2 cellular contexts compared by ENCODE assay signal in the genomic region with DNA sequence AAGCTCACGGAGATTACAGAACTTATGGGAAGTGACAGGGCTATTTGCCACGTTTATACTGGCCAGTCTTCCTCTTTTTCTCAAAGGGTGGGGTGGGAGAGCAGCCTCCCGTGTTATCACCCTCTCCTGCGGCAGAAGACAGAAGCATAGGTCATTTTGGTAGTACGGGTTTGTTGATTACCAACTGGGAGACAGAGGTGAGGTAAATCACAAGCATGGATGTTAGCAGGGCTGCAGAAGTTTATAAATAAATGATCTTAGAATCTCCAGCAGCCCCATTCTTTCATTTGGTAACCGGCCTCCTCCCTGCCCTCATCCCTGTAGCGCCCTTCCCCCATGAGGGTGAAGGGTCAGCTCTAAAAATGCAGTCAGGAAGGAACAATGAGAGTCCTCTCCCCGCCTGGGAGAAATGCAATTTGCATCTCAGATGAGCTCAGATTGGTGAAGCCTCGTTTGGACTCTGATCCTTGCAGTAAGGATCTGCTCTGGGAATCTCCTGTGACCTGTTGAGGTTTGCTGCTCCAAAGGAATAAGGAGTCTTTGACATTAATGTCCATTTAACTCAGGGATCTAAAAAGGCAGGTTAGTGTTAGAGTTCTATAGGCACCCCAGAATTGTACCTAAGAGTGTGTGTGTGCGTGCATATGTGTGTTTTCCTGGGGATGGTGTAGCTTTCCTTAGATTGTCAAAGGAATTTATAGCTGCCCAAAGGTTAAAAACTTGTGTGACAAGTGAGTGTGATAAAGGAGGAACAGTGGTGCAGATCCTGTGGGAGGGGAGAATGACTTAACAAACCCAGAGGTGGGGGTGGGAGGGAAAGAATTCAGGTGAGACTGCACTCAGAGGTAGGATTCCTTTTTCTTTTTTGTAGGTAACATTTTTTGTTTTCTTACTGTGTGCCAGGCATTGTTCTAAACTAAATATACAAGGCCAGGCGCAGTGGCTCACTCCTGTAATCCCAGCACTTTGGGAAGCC.
A peak's percentile ranks its signal among the peaks of the same experiment; 100 is the strongest.
TF ChIP-seq lines count a peak whose summit lies in the region.

No MANE protein-coding gene starts in this region.

TF ChIP-seq in HepG2, 621 proteins besides CTCF, POLR2A, EP300 and RAD21 (continued from another document and continues in another):
- TF ChIP-seq, protein P1, sequence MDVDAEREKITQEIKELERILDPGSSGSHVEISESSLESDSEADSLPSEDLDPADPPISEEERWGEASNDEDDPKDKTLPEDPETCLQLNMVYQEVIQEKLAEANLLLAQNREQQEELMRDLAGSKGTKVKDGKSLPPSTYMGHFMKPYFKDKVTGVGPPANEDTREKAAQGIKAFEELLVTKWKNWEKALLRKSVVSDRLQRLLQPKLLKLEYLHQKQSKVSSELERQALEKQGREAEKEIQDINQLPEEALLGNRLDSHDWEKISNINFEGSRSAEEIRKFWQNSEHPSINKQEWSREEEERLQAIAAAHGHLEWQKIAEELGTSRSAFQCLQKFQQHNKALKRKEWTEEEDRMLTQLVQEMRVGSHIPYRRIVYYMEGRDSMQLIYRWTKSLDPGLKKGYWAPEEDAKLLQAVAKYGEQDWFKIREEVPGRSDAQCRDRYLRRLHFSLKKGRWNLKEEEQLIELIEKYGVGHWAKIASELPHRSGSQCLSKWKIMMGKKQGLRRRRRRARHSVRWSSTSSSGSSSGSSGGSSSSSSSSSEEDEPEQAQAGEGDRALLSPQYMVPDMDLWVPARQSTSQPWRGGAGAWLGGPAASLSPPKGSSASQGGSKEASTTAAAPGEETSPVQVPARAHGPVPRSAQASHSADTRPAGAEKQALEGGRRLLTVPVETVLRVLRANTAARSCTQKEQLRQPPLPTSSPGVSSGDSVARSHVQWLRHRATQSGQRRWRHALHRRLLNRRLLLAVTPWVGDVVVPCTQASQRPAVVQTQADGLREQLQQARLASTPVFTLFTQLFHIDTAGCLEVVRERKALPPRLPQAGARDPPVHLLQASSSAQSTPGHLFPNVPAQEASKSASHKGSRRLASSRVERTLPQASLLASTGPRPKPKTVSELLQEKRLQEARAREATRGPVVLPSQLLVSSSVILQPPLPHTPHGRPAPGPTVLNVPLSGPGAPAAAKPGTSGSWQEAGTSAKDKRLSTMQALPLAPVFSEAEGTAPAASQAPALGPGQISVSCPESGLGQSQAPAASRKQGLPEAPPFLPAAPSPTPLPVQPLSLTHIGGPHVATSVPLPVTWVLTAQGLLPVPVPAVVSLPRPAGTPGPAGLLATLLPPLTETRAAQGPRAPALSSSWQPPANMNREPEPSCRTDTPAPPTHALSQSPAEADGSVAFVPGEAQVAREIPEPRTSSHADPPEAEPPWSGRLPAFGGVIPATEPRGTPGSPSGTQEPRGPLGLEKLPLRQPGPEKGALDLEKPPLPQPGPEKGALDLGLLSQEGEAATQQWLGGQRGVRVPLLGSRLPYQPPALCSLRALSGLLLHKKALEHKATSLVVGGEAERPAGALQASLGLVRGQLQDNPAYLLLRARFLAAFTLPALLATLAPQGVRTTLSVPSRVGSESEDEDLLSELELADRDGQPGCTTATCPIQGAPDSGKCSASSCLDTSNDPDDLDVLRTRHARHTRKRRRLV (CRISPR knock-in tag; IDR thresholded peaks at IDR 0.05): no peak
- TF ChIP-seq ZBTB20 (CRISPR knock-in tag; IDR thresholded peaks at IDR 0.05; ENCODE audit: borderline replicate concordance, low read depth) (0 out of 2 replicates have a peak, but pooled peaks have one; percentile 17), PHF21A (CRISPR knock-in tag; IDR thresholded peaks at IDR 0.05) (peak; percentile 44), ZFP37 (CRISPR knock-in tag; IDR thresholded peaks at IDR 0.05; ENCODE audit: borderline replicate concordance) (no peak), GLI4 (CRISPR knock-in tag; IDR thresholded peaks at IDR 0.05; ENCODE audit: borderline replicate concordance) (no peak), ZNF430 (CRISPR knock-in tag; IDR thresholded peaks at IDR 0.05) (no peak), ARHGAP35 (CRISPR knock-in tag; IDR thresholded peaks at IDR 0.05; ENCODE audit: borderline replicate concordance) (no peak), HCFC1 (IDR thresholded peaks at IDR 0.05; ENCODE audit: low read depth, low read length) (no peak), ZNF776 (CRISPR knock-in tag; IDR thresholded peaks at IDR 0.05) (no peak), ZNF607 (CRISPR knock-in tag; IDR thresholded peaks at IDR 0.05; ENCODE audit: borderline replicate concordance) (no peak), ZSCAN25 (CRISPR knock-in tag; IDR thresholded peaks at IDR 0.05) (no peak), ZNF562 (CRISPR knock-in tag; IDR thresholded peaks at IDR 0.05; ENCODE audit: borderline replicate concordance) (no peak)
- TF ChIP-seq, protein P2, sequence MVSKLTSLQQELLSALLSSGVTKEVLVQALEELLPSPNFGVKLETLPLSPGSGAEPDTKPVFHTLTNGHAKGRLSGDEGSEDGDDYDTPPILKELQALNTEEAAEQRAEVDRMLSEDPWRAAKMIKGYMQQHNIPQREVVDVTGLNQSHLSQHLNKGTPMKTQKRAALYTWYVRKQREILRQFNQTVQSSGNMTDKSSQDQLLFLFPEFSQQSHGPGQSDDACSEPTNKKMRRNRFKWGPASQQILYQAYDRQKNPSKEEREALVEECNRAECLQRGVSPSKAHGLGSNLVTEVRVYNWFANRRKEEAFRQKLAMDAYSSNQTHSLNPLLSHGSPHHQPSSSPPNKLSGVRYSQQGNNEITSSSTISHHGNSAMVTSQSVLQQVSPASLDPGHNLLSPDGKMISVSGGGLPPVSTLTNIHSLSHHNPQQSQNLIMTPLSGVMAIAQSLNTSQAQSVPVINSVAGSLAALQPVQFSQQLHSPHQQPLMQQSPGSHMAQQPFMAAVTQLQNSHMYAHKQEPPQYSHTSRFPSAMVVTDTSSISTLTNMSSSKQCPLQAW (CRISPR knock-in tag; IDR thresholded peaks at IDR 0.05): no peak
- TF ChIP-seq, protein P3, sequence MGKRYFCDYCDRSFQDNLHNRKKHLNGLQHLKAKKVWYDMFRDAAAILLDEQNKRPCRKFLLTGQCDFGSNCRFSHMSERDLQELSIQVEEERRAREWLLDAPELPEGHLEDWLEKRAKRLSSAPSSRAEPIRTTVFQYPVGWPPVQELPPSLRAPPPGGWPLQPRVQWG (CRISPR knock-in tag; IDR thresholded peaks at IDR 0.05; ENCODE audit: borderline replicate concordance, low read depth): no peak
- TF ChIP-seq, protein P4, sequence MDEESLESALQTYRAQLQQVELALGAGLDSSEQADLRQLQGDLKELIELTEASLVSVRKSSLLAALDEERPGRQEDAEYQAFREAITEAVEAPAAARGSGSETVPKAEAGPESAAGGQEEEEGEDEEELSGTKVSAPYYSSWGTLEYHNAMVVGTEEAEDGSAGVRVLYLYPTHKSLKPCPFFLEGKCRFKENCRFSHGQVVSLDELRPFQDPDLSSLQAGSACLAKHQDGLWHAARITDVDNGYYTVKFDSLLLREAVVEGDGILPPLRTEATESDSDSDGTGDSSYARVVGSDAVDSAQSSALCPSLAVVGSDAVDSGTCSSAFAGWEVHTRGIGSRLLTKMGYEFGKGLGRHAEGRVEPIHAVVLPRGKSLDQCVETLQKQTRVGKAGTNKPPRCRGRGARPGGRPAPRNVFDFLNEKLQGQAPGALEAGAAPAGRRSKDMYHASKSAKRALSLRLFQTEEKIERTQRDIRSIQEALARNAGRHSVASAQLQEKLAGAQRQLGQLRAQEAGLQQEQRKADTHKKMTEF (CRISPR knock-in tag; IDR thresholded peaks at IDR 0.05): no peak
- TF ChIP-seq, protein P5, sequence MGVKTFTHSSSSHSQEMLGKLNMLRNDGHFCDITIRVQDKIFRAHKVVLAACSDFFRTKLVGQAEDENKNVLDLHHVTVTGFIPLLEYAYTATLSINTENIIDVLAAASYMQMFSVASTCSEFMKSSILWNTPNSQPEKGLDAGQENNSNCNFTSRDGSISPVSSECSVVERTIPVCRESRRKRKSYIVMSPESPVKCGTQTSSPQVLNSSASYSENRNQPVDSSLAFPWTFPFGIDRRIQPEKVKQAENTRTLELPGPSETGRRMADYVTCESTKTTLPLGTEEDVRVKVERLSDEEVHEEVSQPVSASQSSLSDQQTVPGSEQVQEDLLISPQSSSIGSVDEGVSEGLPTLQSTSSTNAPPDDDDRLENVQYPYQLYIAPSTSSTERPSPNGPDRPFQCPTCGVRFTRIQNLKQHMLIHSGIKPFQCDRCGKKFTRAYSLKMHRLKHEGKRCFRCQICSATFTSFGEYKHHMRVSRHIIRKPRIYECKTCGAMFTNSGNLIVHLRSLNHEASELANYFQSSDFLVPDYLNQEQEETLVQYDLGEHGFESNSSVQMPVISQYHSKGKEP (CRISPR knock-in tag; IDR thresholded peaks at IDR 0.05): no peak

TF ChIP-seq in SK-N-SH treated with all-trans-retinoic acid at 6 μM for 48 hours, 23 proteins besides CTCF, POLR2A, EP300 and RAD21 (continued from another document):
- TF ChIP-seq, protein P6, sequence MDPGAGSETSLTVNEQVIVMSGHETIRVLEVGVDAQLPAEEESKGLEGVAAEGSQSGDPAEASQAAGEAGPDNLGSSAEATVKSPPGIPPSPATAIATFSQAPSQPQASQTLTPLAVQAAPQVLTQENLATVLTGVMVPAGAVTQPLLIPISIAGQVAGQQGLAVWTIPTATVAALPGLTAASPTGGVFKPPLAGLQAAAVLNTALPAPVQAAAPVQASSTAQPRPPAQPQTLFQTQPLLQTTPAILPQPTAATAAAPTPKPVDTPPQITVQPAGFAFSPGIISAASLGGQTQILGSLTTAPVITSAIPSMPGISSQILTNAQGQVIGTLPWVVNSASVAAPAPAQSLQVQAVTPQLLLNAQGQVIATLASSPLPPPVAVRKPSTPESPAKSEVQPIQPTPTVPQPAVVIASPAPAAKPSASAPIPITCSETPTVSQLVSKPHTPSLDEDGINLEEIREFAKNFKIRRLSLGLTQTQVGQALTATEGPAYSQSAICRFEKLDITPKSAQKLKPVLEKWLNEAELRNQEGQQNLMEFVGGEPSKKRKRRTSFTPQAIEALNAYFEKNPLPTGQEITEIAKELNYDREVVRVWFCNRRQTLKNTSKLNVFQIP (CRISPR knock-in tag; IDR thresholded peaks at IDR 0.05; ENCODE audit: borderline replicate concordance, low read depth): no peak
- TF ChIP-seq ESRRG (CRISPR knock-in tag; IDR thresholded peaks at IDR 0.05) (no peak), PPARA (CRISPR knock-in tag; IDR thresholded peaks at IDR 0.05; ENCODE audit: borderline replicate concordance) (no peak), ZC3H10 (CRISPR knock-in tag; IDR thresholded peaks at IDR 0.05) (no peak)
- TF ChIP-seq, protein P7, sequence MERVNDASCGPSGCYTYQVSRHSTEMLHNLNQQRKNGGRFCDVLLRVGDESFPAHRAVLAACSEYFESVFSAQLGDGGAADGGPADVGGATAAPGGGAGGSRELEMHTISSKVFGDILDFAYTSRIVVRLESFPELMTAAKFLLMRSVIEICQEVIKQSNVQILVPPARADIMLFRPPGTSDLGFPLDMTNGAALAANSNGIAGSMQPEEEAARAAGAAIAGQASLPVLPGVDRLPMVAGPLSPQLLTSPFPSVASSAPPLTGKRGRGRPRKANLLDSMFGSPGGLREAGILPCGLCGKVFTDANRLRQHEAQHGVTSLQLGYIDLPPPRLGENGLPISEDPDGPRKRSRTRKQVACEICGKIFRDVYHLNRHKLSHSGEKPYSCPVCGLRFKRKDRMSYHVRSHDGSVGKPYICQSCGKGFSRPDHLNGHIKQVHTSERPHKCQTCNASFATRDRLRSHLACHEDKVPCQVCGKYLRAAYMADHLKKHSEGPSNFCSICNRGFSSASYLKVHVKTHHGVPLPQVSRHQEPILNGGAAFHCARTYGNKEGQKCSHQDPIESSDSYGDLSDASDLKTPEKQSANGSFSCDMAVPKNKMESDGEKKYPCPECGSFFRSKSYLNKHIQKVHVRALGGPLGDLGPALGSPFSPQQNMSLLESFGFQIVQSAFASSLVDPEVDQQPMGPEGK (CRISPR knock-in tag; IDR thresholded peaks at IDR 0.05; ENCODE audit: borderline replicate concordance): no peak
- TF ChIP-seq, protein P8, sequence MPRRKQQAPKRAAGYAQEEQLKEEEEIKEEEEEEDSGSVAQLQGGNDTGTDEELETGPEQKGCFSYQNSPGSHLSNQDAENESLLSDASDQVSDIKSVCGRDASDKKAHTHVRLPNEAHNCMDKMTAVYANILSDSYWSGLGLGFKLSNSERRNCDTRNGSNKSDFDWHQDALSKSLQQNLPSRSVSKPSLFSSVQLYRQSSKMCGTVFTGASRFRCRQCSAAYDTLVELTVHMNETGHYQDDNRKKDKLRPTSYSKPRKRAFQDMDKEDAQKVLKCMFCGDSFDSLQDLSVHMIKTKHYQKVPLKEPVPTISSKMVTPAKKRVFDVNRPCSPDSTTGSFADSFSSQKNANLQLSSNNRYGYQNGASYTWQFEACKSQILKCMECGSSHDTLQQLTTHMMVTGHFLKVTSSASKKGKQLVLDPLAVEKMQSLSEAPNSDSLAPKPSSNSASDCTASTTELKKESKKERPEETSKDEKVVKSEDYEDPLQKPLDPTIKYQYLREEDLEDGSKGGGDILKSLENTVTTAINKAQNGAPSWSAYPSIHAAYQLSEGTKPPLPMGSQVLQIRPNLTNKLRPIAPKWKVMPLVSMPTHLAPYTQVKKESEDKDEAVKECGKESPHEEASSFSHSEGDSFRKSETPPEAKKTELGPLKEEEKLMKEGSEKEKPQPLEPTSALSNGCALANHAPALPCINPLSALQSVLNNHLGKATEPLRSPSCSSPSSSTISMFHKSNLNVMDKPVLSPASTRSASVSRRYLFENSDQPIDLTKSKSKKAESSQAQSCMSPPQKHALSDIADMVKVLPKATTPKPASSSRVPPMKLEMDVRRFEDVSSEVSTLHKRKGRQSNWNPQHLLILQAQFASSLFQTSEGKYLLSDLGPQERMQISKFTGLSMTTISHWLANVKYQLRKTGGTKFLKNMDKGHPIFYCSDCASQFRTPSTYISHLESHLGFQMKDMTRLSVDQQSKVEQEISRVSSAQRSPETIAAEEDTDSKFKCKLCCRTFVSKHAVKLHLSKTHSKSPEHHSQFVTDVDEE (CRISPR knock-in tag; IDR thresholded peaks at IDR 0.05): no peak
